In genomic region chr10:49409755-49410154, GRCh38 we compare ENCODE assay signal across 1 cellular context.
TF ChIP-seq lines count a peak whose summit lies in the region.

No MANE protein-coding gene starts in this region.

TF ChIP-seq in GM23338, 12 proteins besides CTCF, POLR2A, EP300 and RAD21 (continued from another document):
- no peak for TF ChIP-seq REST (IDR thresholded peaks at IDR 0.05; ENCODE audit: unreplicated experiment)
- TF ChIP-seq JUNB (IDR thresholded peaks at IDR 0.05; ENCODE audit: unreplicated experiment): no peak
- no peak for TF ChIP-seq POLR2AphosphoS5 (IDR thresholded peaks at IDR 0.05; ENCODE audit: low read depth)
- no peak for TF ChIP-seq CREB1 (CRISPR knock-in tag; IDR thresholded peaks at IDR 0.05; ENCODE audit: low read depth)
- TF ChIP-seq EZH2 (IDR thresholded peaks at IDR 0.05; ENCODE audit: low read depth, unreplicated experiment): no peak
- TF ChIP-seq ZNF114 (CRISPR knock-in tag; IDR thresholded peaks at IDR 0.05): no peak
- no peak for TF ChIP-seq ZNF462 (CRISPR knock-in tag; IDR thresholded peaks at IDR 0.05)
- TF ChIP-seq NANOG (IDR thresholded peaks at IDR 0.05; ENCODE audit: borderline replicate concordance): no peak
- TF ChIP-seq ZNF331 (CRISPR knock-in tag; IDR thresholded peaks at IDR 0.05; ENCODE audit: low read depth): no peak
- TF ChIP-seq STAT1 (IDR thresholded peaks at IDR 0.05; ENCODE audit: unreplicated experiment): no peak
- TF ChIP-seq ETS1 (IDR thresholded peaks at IDR 0.05): no peak
